Comparison of ENCODE assay signal across 27 cellular contexts in genomic region chr17:27888072-27888471, GRCh38. TPM values are rescaled to one million over a fixed set of nuclear protein-coding genes. Genes with fewer than 3 reads are reported as not detected.
DNase-seq lines count a peak whose midpoint lies in the region; ATAC-seq, FAIRE-seq and TF ChIP-seq lines count a peak whose summit lies in the region.
"Had no signal": no experiment of that assay in that cellular context is flagged by ENCODE, and none has a peak within 500 bp of the region (broad histone marks: within the 10 kb centered on the region; RNA-seq: fewer than 3 reads in every experiment).

No MANE protein-coding gene starts in this region.

- no peaks in the 10 kb centered on the region for H3K36me3 Mint-ChIP-seq in central memory CD8-positive, alpha-beta T cell (ENCODE audit: insufficient read depth)
- no peaks in the 10 kb centered on the region for H3K36me3 Mint-ChIP-seq in effector memory CD8-positive, alpha-beta T cell (ENCODE audit: insufficient read depth)

- no peaks in the 10 kb centered on the region for H3K27me3 ChIP-seq in pancreas
- H3K27me3 ChIP-seq: MG63, upper lobe of left lung had no signal

- H3K9me3 ChIP-seq in pancreas = no peaks in the 10 kb centered on the region
- H3K9me3 ChIP-seq: MG63, SK-N-SH, upper lobe of left lung had no signal

- FAIRE-seq in pancreas (lab: Jason Lieb, UNC) = no peak

- 69 to 73% methylated on average over 2 of the region's 2 CpGs for WGBS in pancreas, 2 donors

- H3K4me3 Mint-ChIP-seq in central memory CD8-positive, alpha-beta T cell = no peak overlapping the region
- no peak overlapping the region for H3K4me3 Mint-ChIP-seq in effector memory CD8-positive, alpha-beta T cell
- H3K4me3 Mint-ChIP-seq: activated T-cell treated with anti-CD3 and anti-CD28 coated beads, Interleukin-2, amount 50 U/mL, for 72 hours; nephron progenitor cell; T-helper 2 cell treated with Interferon-gamma antibody and Interleukin-4, amounts not matched to agents 5 μg/mL and 100 μg/mL, for 36 hours had no signal

- no peak for ATAC-seq in central memory CD8-positive, alpha-beta T cell (replicated peaks; ENCODE audit: extremely low read depth, poor library complexity, severe bottlenecking)
- ATAC-seq in pancreas (no peak), HG03565 (IDR thresholded peaks at IDR 0.05; ENCODE audit: unreplicated experiment) (no peak)
- no peak for ATAC-seq in effector memory CD8-positive, alpha-beta T cell (replicated peaks)
- ATAC-seq: right cardiac atrium had no signal

- peak overlapping the region; percentile 58 to 71 (median 64) for H3K27ac ChIP-seq in pancreas
- H3K27ac ChIP-seq: parathyroid adenoma, VCaP had no signal

- DNase-seq in Daoy (ENCODE audit: low read depth) (peak; percentile 59), KBM-7 (peak; percentile 59), pancreas (no peak), DMS 273 (lab: John Stamatoyannopoulos, UW; ENCODE audit: unreplicated experiment) (no peak)
- no peak for DNase-seq in central memory CD8-positive, alpha-beta T cell (ENCODE audit: low spot score in 2 of 2)
- DNase-seq in effector memory CD8-positive, alpha-beta T cell = no peak
- DNase-seq: activated CD4-positive, alpha-beta T cell treated with anti-CD3 and anti-CD28 coated beads, Interleukin-2, amount 50 U/mL, for 1 hour; activated naive CD4-positive, alpha-beta T cell treated with Interleukin-2 at 50 U/mL for 16 hours; activated T-cell treated with anti-CD3 and anti-CD28 coated beads, Interleukin-2, amount 50 U/mL, for 72 hours; C1 segment of cervical spinal cord; effector CD8-positive, alpha-beta T cell; erythroblast; H7; head of caudate nucleus; MG63; NCI-H1436; NCI-H2081 treated with DMSO at 0.1 percent for 48 hours; NCI-H226; nephron progenitor cell; right cardiac atrium; SK-N-SH; upper lobe of left lung had no signal

- no peak overlapping the region for H3K4me3 ChIP-seq in pancreas
- H3K4me3 ChIP-seq: lung, MG63, upper lobe of left lung had no signal

- H3K4me1 Mint-ChIP-seq in central memory CD8-positive, alpha-beta T cell = peaks cover 11% of the 10 kb centered on the region
- H3K4me1 Mint-ChIP-seq in effector memory CD8-positive, alpha-beta T cell (ENCODE audit: low read depth in 2 of 2) = peaks cover 4 to 5% of the 10 kb centered on the region in 2 donors

- H3K27ac Mint-ChIP-seq in central memory CD8-positive, alpha-beta T cell (ENCODE audit: low read depth) = peak overlapping the region; percentile 45
- H3K27ac Mint-ChIP-seq in effector memory CD8-positive, alpha-beta T cell = no peak overlapping the region
- H3K27ac Mint-ChIP-seq: activated T-cell treated with anti-CD3 and anti-CD28 coated beads, Interleukin-2, amount 50 U/mL, for 72 hours; nephron progenitor cell; T-helper 2 cell treated with Interferon-gamma antibody and Interleukin-4, amounts not matched to agents 5 μg/mL and 100 μg/mL, for 36 hours had no signal

- H3K27me3 Mint-ChIP-seq in central memory CD8-positive, alpha-beta T cell = no peaks in the 10 kb centered on the region
- no peaks in the 10 kb centered on the region for H3K27me3 Mint-ChIP-seq in effector memory CD8-positive, alpha-beta T cell

- no peaks in the 10 kb centered on the region for H3K36me3 ChIP-seq in pancreas
- H3K36me3 ChIP-seq: MG63, upper lobe of left lung had no signal

- H3K9me3 Mint-ChIP-seq in central memory CD8-positive, alpha-beta T cell = no peaks in the 10 kb centered on the region
- no peaks in the 10 kb centered on the region for H3K9me3 Mint-ChIP-seq in effector memory CD8-positive, alpha-beta T cell
- H3K9me3 Mint-ChIP-seq: activated T-cell treated with anti-CD3 and anti-CD28 coated beads, Interleukin-2, amount 50 U/mL, for 72 hours; nephron progenitor cell; T-helper 2 cell treated with Interferon-gamma antibody and Interleukin-4, amounts not matched to agents 5 μg/mL and 100 μg/mL, for 36 hours had no signal

- intact Hi-C loops in pancreas (cut with DNase I) = no loop called here

- peaks cover 10 to 17% (median 15%) of the 10 kb centered on the region in 3 donors for H3K4me1 ChIP-seq in pancreas

- in situ Hi-C loops in KBM-7 (cut with MboI; ENCODE audit: low pct_unique_long_range_greater_than_20kb, low sequenced_read_pairs) = no loop called here

- no peak for TF ChIP-seq CTCF in pancreas (IDR thresholded peaks at IDR 0.05)

RNA-seq across cellular contexts. Expression of gene LYRM9, which starts 5.1 kb away (rescaled TPM):
- total RNA-seq in Daoy (2014; rRNA removed; shearing (Covaris generic)) = 0.71 and 1.8 TPM in 2 replicates
- total RNA-seq in pancreas = 10 to 100 TPM in 2 of 6 donors, 1 to 10 TPM in 4; 4.8 to 11.1 (median 8.4) TPM
- polyA plus RNA-seq in pancreas = 10 to 100 TPM; 15.3 to 17.7 TPM

Comparison
In these comparisons a context has a peak if more than half of its experiments do, and no peak if none do; other contexts are left out.
1. DNase-seq: peak in Daoy (single experiment) and KBM-7 (single experiment); none in central memory CD8-positive, alpha-beta T cell (0 of 2), pancreas (0 of 6), effector memory CD8-positive, alpha-beta T cell (0 of 3) and DMS 273 (single experiment).